In the genomic region with DNA sequence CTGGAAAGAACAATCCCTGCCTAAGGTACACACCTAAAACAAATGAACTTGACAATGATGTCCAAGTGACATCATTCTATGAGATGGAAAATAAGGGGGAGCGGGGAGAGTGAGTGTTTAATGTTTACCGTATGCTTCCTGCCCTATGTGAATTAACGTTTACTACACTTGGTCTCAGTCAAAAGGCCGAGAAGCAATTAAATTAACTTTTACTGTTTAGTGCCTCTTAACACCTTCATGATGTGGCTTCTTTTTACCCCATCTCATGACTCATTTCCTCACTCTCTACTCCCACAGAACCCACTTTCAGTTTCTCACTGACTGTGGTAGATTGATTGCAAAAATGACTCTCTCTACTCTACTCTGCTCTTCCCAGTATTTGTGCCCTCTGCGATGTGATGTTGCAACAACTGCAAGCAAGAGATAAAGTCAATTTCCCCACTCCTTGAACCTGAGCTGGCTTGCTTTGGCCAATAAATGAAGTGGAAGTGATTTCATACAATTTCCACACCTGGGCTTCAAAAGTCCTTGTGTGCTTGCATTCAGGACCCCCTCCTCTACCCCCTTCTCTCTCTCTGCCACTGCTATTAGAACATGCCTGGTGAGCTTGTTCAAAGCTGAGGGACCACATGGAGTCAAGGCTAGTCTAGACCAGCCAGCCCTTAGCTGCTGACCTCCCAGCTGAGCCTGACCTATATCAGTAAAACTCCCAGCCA, we compare ENCODE assay signal across 1 cellular context.
TF ChIP-seq lines count a peak whose summit lies in the region.

No MANE protein-coding gene starts in this region.

TF ChIP-seq in GM23338, 12 proteins besides CTCF, POLR2A, EP300 and RAD21 (continued from another document):
- TF ChIP-seq ZNF462 (CRISPR knock-in tag; IDR thresholded peaks at IDR 0.05) (no peak), CREB1 (CRISPR knock-in tag; IDR thresholded peaks at IDR 0.05; ENCODE audit: low read depth) (no peak), EZH2 (IDR thresholded peaks at IDR 0.05; ENCODE audit: low read depth, unreplicated experiment) (no peak), POLR2AphosphoS5 (IDR thresholded peaks at IDR 0.05; ENCODE audit: low read depth) (no peak), EZH2phosphoT487 (IDR thresholded peaks at IDR 0.05; ENCODE audit: unreplicated experiment) (no peak), JUNB (IDR thresholded peaks at IDR 0.05; ENCODE audit: unreplicated experiment) (no peak), STAT1 (IDR thresholded peaks at IDR 0.05; ENCODE audit: unreplicated experiment) (no peak)
